Comparison of ENCODE assay signal across 13 cellular contexts in the genomic region with DNA sequence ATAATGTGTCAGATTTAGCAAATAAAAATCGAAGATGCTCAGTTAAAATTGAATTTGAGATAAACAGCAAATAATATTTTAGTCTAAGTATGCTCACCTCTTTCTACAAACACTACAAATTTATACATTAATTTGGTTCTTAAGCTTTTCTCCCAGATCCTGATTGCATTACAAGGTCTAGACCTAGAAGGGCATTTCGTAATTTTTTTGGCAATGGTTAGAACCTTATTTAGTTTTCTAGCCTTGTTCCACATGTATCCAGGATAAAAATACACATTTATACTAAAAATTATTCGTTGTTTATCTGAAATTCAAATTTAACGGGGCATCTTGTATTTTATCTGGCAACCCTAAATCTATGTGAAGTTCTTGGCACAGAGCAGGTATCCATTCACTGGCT.
"Had no signal": no experiment of that assay in that cellular context is flagged by ENCODE, and none has a peak within 500 bp of the region (broad histone marks: within the 10 kb centered on the region; RNA-seq: fewer than 3 reads in every experiment).

No MANE protein-coding gene starts in this region.

- H3K36me3 ChIP-seq: colonic mucosa, heart left ventricle had no signal

- ATAC-seq: heart left ventricle; mucosa of descending colon; naive thymus-derived CD8-positive, alpha-beta T cell; right cardiac atrium; stimulated activated effector memory CD8-positive, alpha-beta T cell treated with anti-CD3 and anti-CD28 coated beads, Interleukin-12 subunit alpha, Interleukin-12 subunit beta, amount 100 ng/mL, for 72 hours had no signal

- H3K9me3 ChIP-seq: colonic mucosa, heart left ventricle, mucosa of descending colon had no signal

- H3K27ac ChIP-seq: colonic mucosa, heart left ventricle had no signal

- H3K4me3 ChIP-seq: colonic mucosa, heart left ventricle, mucosa of descending colon had no signal

- H3K4me1 ChIP-seq: colonic mucosa had no signal

- DNase-seq: activated CD4-positive, alpha-beta T cell treated with anti-CD3 and anti-CD28 coated beads, Interleukin-2, amount 50 U/mL, for 4 hours; activated gamma-delta T cell; activated naive CD8-positive, alpha-beta T cell treated with anti-CD3 and anti-CD28 coated beads for 36 hours; activated T-cell treated with anti-CD3 and anti-CD28 coated beads, Interleukin-2, amount 50 U/mL, for 48 hours; aorta; colonic mucosa; effector memory CD4-positive, alpha-beta T cell; heart left ventricle; mammary epithelial cell; mucosa of descending colon; naive thymus-derived CD8-positive, alpha-beta T cell; right cardiac atrium had no signal
